In genomic region chr9:111919875-111920274, GRCh38 we compare ENCODE assay signal across 23 cellular contexts. TPM values are rescaled to one million over a fixed set of nuclear protein-coding genes. Genes with fewer than 3 reads are reported as not detected.
DNase-seq lines count a peak whose midpoint lies in the region; ATAC-seq, FAIRE-seq and TF ChIP-seq lines count a peak whose summit lies in the region.
"Had no signal": no experiment of that assay in that cellular context is flagged by ENCODE, and none has a peak within 500 bp of the region (broad histone marks: within the 10 kb centered on the region; RNA-seq: fewer than 3 reads in every experiment).

No MANE protein-coding gene starts in this region.

- H3K4me1 ChIP-seq in OCI-LY1 (ENCODE audit: insufficient read depth, low read length, severe bottlenecking) (peaks cover 91% of the 10 kb centered on the region), neutrophil (ENCODE audit: control insufficient read depth in 1 of 2, insufficient read depth in 1 of 2, low read depth in 1 of 2, low read length in 1 of 2) (peaks cover 17 to 21% of the 10 kb centered on the region in 2 experiments)
- H3K4me1 ChIP-seq: SJSA1 had no signal

- no peaks in the 10 kb centered on the region for H4K20me1 ChIP-seq in OCI-LY1 (ENCODE audit: insufficient read depth, low read length)

- H3F3A ChIP-seq in OCI-LY1 (ENCODE audit: insufficient read depth, low read length): no peaks in the 10 kb centered on the region

- H3K36me3 ChIP-seq in OCI-LY1 (ENCODE audit: insufficient read depth, low read length) (peaks cover 33% of the 10 kb centered on the region), neutrophil (peaks cover 30% of the 10 kb centered on the region)

- H3K27me3 ChIP-seq in OCI-LY1 (ENCODE audit: insufficient read depth, low read length): no peaks in the 10 kb centered on the region
- no peaks in the 10 kb centered on the region for H3K27me3 ChIP-seq in neutrophil
- H3K27me3 ChIP-seq: BLaER1 treated with 17β-estradiol and CSF1 and Interleukin-3, amounts not matched to agents 10 nM and 100 nM; MG63; SJSA1 had no signal

- TF ChIP-seq CTCF in OCI-LY1 (IDR thresholded peaks at IDR 0.05; ENCODE audit: low read length) (no peak), neutrophil (IDR thresholded peaks at IDR 0.05) (no peak)

- no peaks in the 10 kb centered on the region for H3K9me2 ChIP-seq in OCI-LY1 (ENCODE audit: low read depth, low read length)

- H3K4me3 ChIP-seq in OCI-LY1 (ENCODE audit: low read depth, low read length, poor library complexity, severe bottlenecking) (no peak overlapping the region), neutrophil (ENCODE audit: low read depth in 1 of 2, low read length in 1 of 2) (no peak overlapping the region)
- H3K4me3 ChIP-seq: BLaER1 treated with 17β-estradiol and CSF1 and Interleukin-3, amounts not matched to agents 10 nM and 100 nM; MG63; PC-9; SJSA1 had no signal

- H3K27ac ChIP-seq in OCI-LY1 (ENCODE audit: low read depth, low read length, poor library complexity, severe bottlenecking): peak overlapping the region; percentile 69
- peak overlapping the region; percentile 41 for H3K27ac ChIP-seq in neutrophil
- H3K27ac ChIP-seq: BLaER1 treated with 17β-estradiol and CSF1 and Interleukin-3, amounts not matched to agents 10 nM and 100 nM; KMS-11; PC-9; SJSA1 had no signal

- no peak overlapping the region for H3K9ac ChIP-seq in OCI-LY1 (ENCODE audit: low read length)
- H3K9ac ChIP-seq: BLaER1 treated with 17β-estradiol and CSF1 and Interleukin-3, amounts not matched to agents 10 nM and 100 nM; KMS-11 had no signal

- H3K4me2 ChIP-seq in OCI-LY1 (ENCODE audit: low read length): no peak overlapping the region; the same call in 1 of the 2 replicates
- H3K4me2 ChIP-seq: KMS-11, PC-9 had no signal

- peaks cover 36% of the 10 kb centered on the region for H3K79me2 ChIP-seq in OCI-LY1 (ENCODE audit: insufficient read depth, low read length)

- no peak overlapping the region for H2AFZ ChIP-seq in OCI-LY1 (ENCODE audit: low read length)
- H2AFZ ChIP-seq: PC-9 had no signal

- H3K9me3 ChIP-seq in OCI-LY1 (ENCODE audit: low read length): no peaks in the 10 kb centered on the region
- H3K9me3 ChIP-seq in neutrophil: no peaks in the 10 kb centered on the region
- H3K9me3 ChIP-seq: MG63, SJSA1 had no signal

- no peak for ATAC-seq in HG02763 (IDR thresholded peaks at IDR 0.05; ENCODE audit: unreplicated experiment)

- peak; percentile 58 for DNase-seq in NCI-H1436 (lab: John Stamatoyannopoulos, UW)
- DNase-seq in NCI-H1436 treated with DMSO at 0.1 percent for 48 hours (lab: John Stamatoyannopoulos, UW): no peak
- DNase-seq in NCI-H774 (lab: John Stamatoyannopoulos, UW): no peak
- DNase-seq in dermis blood vessel endothelial cell: no peak
- DNase-seq: 8988T; CD8-positive, alpha-beta memory T cell; DND-41; GDM1; GOT3; MG63; NCI-H1092; NCI-H1694 treated with DMSO at 0.1 percent for 48 hours; NCI-H2107; PC-9 had no signal

- peak; percentile 56 for FAIRE-seq in G401.6 (lab: Jason Lieb, UNC)
- FAIRE-seq: D721Med, GM12892 had no signal

RNA-seq across cellular contexts. Expression of gene UGCG, which starts 23.3 kb away (rescaled TPM):
- total RNA-seq in dermis blood vessel endothelial cell: 63.8 and 112 TPM in 2 replicates
